In the genomic region with DNA sequence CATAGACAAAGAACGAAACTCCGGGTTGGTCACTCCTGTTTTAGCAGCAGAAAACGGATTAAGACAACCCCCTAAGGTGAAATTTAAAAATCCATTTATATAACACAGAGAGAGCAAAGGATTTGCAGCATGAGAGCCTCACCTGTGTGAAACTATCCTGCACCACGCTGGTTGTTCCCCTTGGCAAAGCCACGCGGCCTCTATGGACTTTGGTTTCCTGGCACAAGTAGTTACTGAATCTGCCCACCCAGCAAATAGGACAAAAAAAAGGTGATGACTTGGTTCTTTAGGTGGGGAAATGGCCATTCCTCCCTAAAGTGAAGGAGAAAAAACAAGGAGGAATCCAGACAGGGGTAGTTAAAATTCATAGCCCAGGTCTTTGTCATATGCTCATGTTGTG, we compare ENCODE assay signal across 23 cellular contexts.
"Had no signal": no experiment of that assay in that cellular context is flagged by ENCODE, and none has a peak within 500 bp of the region (broad histone marks: within the 10 kb centered on the region; RNA-seq: fewer than 3 reads in every experiment).

No MANE protein-coding gene starts in this region.

- DNase-seq: cortex of kidney; dorsolateral prefrontal cortex; effector memory CD4-positive, alpha-beta T cell; gastrocnemius medialis; heart right ventricle; islet precursor cell; left lung; lower lobe of right lung; natural killer cell; nucleus accumbens; ovary; right cardiac atrium; stimulated activated CD4-positive, alpha-beta T cell treated with anti-CD3 and anti-CD28 coated beads, Interleukin-4, amount 100 ng/mL, for 1 hour; tibial artery; upper lobe of left lung; uterus had no signal

- H3K4me1 ChIP-seq: gastrocnemius medialis, left lung, lower lobe of right lung, uterus had no signal

- H3K27ac ChIP-seq: dorsolateral prefrontal cortex, epithelial cell of prostate, esophagus muscularis mucosa, gastrocnemius medialis, heart right ventricle, left lung, lower lobe of right lung, ovary, tibial artery, upper lobe of left lung, uterus had no signal

- ATAC-seq: gastrocnemius medialis; heart right ventricle; left lung; lower lobe of right lung; natural killer cell; right cardiac atrium; stimulated activated memory B cell treated with anti-CD40 and anti-IgM and Interleukin-4, amounts not matched to agents 10 μg/mL and 1 μg/mL and 100 μg/mL, for 72 hours had no signal

- H3K9me3 ChIP-seq: esophagus muscularis mucosa, gastrocnemius medialis, heart right ventricle, left lung, lower lobe of right lung, ovary, tibial artery, upper lobe of left lung, uterus had no signal

- H3K27me3 Mint-ChIP-seq: memory B cell; stimulated activated memory B cell treated with anti-CD40 and anti-IgM and Interleukin-4, amounts not matched to agents 10 μg/mL and 1 μg/mL and 100 μg/mL, for 72 hours; stimulated activated naive CD8-positive, alpha-beta T cell treated with anti-CD3 and anti-CD28 coated beads, Interleukin-15, Interleukin-2, amounts not matched to agents 100 ng/mL and 50 ng/mL, for 24 hours had no signal

- H3K4me3 ChIP-seq: dorsolateral prefrontal cortex, esophagus muscularis mucosa, gastrocnemius medialis, heart right ventricle, left lung, lower lobe of right lung, ovary, tibial artery, upper lobe of left lung, uterus had no signal

- H3K4me3 Mint-ChIP-seq: memory B cell; mesothelial cell of epicardium; natural killer cell; neural crest cell; stimulated activated memory B cell treated with anti-CD40 and anti-IgM and Interleukin-4, amounts not matched to agents 10 μg/mL and 1 μg/mL and 100 μg/mL, for 72 hours; stimulated activated naive CD8-positive, alpha-beta T cell treated with anti-CD3 and anti-CD28 coated beads, Interleukin-15, Interleukin-2, amounts not matched to agents 100 ng/mL and 50 ng/mL, for 24 hours had no signal

- H3K36me3 ChIP-seq: esophagus muscularis mucosa, gastrocnemius medialis, heart right ventricle, left lung, lower lobe of right lung, ovary, tibial artery, upper lobe of left lung, uterus had no signal

- H3K9me3 Mint-ChIP-seq: memory B cell; natural killer cell; neural crest cell; stimulated activated memory B cell treated with anti-CD40 and anti-IgM and Interleukin-4, amounts not matched to agents 10 μg/mL and 1 μg/mL and 100 μg/mL, for 72 hours; stimulated activated naive CD8-positive, alpha-beta T cell treated with anti-CD3 and anti-CD28 coated beads, Interleukin-15, Interleukin-2, amounts not matched to agents 100 ng/mL and 50 ng/mL, for 24 hours had no signal

- H3K27me3 ChIP-seq: esophagus muscularis mucosa, ovary, tibial artery, upper lobe of left lung, uterus had no signal

- H3K36me3 Mint-ChIP-seq: memory B cell; mesothelial cell of epicardium; natural killer cell; stimulated activated memory B cell treated with anti-CD40 and anti-IgM and Interleukin-4, amounts not matched to agents 10 μg/mL and 1 μg/mL and 100 μg/mL, for 72 hours had no signal

- H3K27ac Mint-ChIP-seq: memory B cell; mesothelial cell of epicardium; natural killer cell; stimulated activated memory B cell treated with anti-CD40 and anti-IgM and Interleukin-4, amounts not matched to agents 10 μg/mL and 1 μg/mL and 100 μg/mL, for 72 hours; stimulated activated naive CD8-positive, alpha-beta T cell treated with anti-CD3 and anti-CD28 coated beads, Interleukin-15, Interleukin-2, amounts not matched to agents 100 ng/mL and 50 ng/mL, for 24 hours had no signal

- H3K4me1 Mint-ChIP-seq: memory B cell; natural killer cell; stimulated activated memory B cell treated with anti-CD40 and anti-IgM and Interleukin-4, amounts not matched to agents 10 μg/mL and 1 μg/mL and 100 μg/mL, for 72 hours had no signal
